ENCODE assay signal across 1 cellular context in the genomic region with DNA sequence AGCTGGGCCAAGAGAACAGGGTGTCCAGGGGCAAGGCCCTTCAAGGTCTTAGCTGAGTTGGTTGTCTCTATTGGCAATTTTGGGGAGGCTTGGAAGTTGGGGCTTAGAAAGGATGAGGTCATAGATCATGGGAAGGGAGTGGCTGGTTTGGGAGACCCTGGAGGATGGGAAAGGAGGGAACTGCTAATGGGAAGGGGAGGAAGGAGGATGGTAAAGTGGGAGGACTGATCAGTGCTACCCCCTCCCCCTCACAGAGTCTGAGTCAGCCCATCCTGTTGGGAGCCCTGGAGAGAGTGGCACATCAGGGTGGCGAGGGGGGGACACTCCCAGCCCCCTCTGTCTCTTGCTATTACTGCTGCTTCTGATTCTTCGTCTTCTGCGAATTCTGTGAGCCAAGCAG.
TF ChIP-seq lines count a peak whose summit lies in the region.

No MANE protein-coding gene starts in this region.

TF ChIP-seq in WTC11, 78 proteins besides CTCF, POLR2A, EP300 and RAD21 (continued from another document):
- TF ChIP-seq, protein P1, sequence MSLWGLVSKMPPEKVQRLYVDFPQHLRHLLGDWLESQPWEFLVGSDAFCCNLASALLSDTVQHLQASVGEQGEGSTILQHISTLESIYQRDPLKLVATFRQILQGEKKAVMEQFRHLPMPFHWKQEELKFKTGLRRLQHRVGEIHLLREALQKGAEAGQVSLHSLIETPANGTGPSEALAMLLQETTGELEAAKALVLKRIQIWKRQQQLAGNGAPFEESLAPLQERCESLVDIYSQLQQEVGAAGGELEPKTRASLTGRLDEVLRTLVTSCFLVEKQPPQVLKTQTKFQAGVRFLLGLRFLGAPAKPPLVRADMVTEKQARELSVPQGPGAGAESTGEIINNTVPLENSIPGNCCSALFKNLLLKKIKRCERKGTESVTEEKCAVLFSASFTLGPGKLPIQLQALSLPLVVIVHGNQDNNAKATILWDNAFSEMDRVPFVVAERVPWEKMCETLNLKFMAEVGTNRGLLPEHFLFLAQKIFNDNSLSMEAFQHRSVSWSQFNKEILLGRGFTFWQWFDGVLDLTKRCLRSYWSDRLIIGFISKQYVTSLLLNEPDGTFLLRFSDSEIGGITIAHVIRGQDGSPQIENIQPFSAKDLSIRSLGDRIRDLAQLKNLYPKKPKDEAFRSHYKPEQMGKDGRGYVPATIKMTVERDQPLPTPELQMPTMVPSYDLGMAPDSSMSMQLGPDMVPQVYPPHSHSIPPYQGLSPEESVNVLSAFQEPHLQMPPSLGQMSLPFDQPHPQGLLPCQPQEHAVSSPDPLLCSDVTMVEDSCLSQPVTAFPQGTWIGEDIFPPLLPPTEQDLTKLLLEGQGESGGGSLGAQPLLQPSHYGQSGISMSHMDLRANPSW (CRISPR knock-in tag; conservative IDR thresholded peaks at IDR 0.05; ENCODE audit: low read depth), result no peak
- TF ChIP-seq ZNF232 (CRISPR knock-in tag; IDR thresholded peaks at IDR 0.05), result no peak
- TF ChIP-seq, protein P2, sequence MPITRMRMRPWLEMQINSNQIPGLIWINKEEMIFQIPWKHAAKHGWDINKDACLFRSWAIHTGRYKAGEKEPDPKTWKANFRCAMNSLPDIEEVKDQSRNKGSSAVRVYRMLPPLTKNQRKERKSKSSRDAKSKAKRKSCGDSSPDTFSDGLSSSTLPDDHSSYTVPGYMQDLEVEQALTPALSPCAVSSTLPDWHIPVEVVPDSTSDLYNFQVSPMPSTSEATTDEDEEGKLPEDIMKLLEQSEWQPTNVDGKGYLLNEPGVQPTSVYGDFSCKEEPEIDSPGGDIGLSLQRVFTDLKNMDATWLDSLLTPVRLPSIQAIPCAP (CRISPR knock-in tag; IDR thresholded peaks at IDR 0.05), result no peak
- TF ChIP-seq, protein P3, sequence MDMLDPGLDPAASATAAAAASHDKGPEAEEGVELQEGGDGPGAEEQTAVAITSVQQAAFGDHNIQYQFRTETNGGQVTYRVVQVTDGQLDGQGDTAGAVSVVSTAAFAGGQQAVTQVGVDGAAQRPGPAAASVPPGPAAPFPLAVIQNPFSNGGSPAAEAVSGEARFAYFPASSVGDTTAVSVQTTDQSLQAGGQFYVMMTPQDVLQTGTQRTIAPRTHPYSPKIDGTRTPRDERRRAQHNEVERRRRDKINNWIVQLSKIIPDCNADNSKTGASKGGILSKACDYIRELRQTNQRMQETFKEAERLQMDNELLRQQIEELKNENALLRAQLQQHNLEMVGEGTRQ (CRISPR knock-in tag; IDR thresholded peaks at IDR 0.05), result no peak
- TF ChIP-seq ZNF219 (CRISPR knock-in tag; IDR thresholded peaks at IDR 0.05; ENCODE audit: borderline replicate concordance), result no peak
- TF ChIP-seq GTF2I (CRISPR knock-in tag; conservative IDR thresholded peaks at IDR 0.05), result no peak
- TF ChIP-seq ATF1 (CRISPR knock-in tag; IDR thresholded peaks at IDR 0.05), result no peak
- no peak for TF ChIP-seq MYBL2 (CRISPR knock-in tag; IDR thresholded peaks at IDR 0.05)
- TF ChIP-seq FOXK1 (CRISPR knock-in tag; IDR thresholded peaks at IDR 0.05), result no peak
